8 cellular contexts compared by ENCODE assay signal in the genomic region with DNA sequence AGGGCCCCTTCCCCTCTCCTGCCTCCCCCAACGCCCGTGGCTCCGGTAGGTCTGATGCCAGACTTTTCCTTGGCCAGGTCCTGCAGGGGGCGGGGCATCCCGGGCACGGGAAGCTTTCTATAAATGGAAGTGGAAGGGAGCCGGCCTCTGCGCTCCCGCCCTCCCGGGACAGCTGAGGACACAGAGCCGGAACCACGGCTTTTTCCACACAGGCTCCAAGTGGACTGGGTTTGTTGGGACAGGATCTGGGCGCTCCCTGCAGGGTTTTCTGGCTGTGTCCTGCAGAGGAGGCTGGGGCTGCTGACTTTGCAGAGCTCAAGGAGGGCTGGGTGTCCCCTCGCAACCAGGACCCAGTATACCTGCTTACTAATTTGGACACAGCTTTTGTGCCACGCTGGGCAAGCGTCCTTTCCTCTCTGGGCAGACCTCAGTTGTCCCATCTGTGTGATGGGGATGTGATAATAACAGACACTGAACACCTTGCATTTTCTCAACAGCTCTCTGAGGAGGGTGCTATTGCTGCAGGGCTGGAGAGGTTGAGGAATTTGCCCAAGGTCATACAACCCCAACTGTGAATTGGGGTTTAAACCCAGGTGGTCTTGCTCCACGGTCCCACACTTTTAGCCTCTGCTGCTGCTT. TPM values are rescaled to one million over a fixed set of nuclear protein-coding genes. Genes with fewer than 3 reads are reported as not detected.
DNase-seq lines count a peak whose midpoint lies in the region; ATAC-seq, FAIRE-seq and TF ChIP-seq lines count a peak whose summit lies in the region.

No MANE protein-coding gene starts in this region.

- H3K27ac Mint-ChIP-seq in WTC11 (peak overlapping the region; percentile 95), immature natural killer cell (no peak overlapping the region)

- H3K4me1 ChIP-seq in HUES6 (ENCODE audit: control insufficient read depth, insufficient read depth, low read length) (peaks cover 40% of the 10 kb centered on the region), heart right ventricle (peaks cover 10 to 29% (median 19%) of the 10 kb centered on the region in 9 donors)

- H3K27me3 ChIP-seq in HUES6 (ENCODE audit: control insufficient read depth, insufficient read depth, low read length) (no peaks in the 10 kb centered on the region), heart right ventricle (peaks cover 0 to 13% (median 0%) of the 10 kb centered on the region in 7 donors)

- H3K27me3 Mint-ChIP-seq in WTC11 (ENCODE audit: low read depth): no peaks in the 10 kb centered on the region; the same call in 1 of the 2 replicates
- H3K27me3 Mint-ChIP-seq in immature natural killer cell (ENCODE audit: low read depth in 3 of 3): peaks cover 1 to 7% (median 2%) of the 10 kb centered on the region in 3 donors

- no peaks in the 10 kb centered on the region for H3K36me3 ChIP-seq in HUES6 (ENCODE audit: control insufficient read depth, insufficient read depth, low read length)
- H3K36me3 ChIP-seq in heart right ventricle: no peaks in the 10 kb centered on the region

- POLR2A ChIA-PET in WTC11 (lab: Charles Lee): interaction anchor here (1.0 to 2.3 kb wide), 4 partner anchors 9 to 33 kb away, joined by 3 to 10 read pairs (median 4); no protein-coding TSS in a partner anchor

- H3K4me3 ChIP-seq in HUES6 (ENCODE audit: low read depth, low read length): no peak overlapping the region; the same call in 1 of the 2 replicates
- H3K4me3 ChIP-seq in heart right ventricle: peak overlapping the region in 1 of 10 donors; percentile 1

- H3K27ac ChIP-seq in HUES6 (ENCODE audit: low read depth, low read length) (peak overlapping the region; percentile 53; the same call in 1 of the 2 replicates), heart right ventricle (peak overlapping the region in 7 of 10 donors; percentile 31 to 74 (median 64))

- intact Hi-C loops in heart right ventricle (cut with DNase I): loop anchor here in 1 of 10 donors (2.0 kb wide), 1 partner anchor 33 kb away; no protein-coding TSS in a partner anchor

- 12 to 16% methylated on average over 17 of the region's 17 CpGs for WGBS in heart right ventricle, 2 donors

- H3K36me3 Mint-ChIP-seq in WTC11 (no peaks in the 10 kb centered on the region), immature natural killer cell (no peaks in the 10 kb centered on the region)

- CTCF ChIA-PET in WTC11 (lab: Charles Lee): interaction anchor here (0.6 to 8.1 kb wide), 22 partner anchors 9 to 1211 kb away, joined by 3 to 74 read pairs (median 4); partner anchors contain the start of gene WIPF2

- peak; percentile 87 for DNase-seq in WTC11 (ENCODE audit: low spot score)
- peak; percentile 90 for DNase-seq in heart right ventricle
- DNase-seq in renal cortical epithelial cell (ENCODE audit: low read depth): peak; percentile 78
- DNase-seq in immature natural killer cell: no peak
- no peak for DNase-seq in activated naive CD4-positive, alpha-beta T cell treated with Interleukin-2 at 50 U/mL for 16 hours
- no peak for DNase-seq in D721Med (ENCODE audit: insufficient read length, low spot score)
- DNase-seq in NCI-H524 treated with DMSO at 0.1 percent for 48 hours (lab: John Stamatoyannopoulos, UW): no peak

- peak overlapping the region; percentile 25 for H3K9ac ChIP-seq in HUES6 (ENCODE audit: low read length)

- H3K4me1 Mint-ChIP-seq in WTC11 (peaks cover 43% of the 10 kb centered on the region), immature natural killer cell (no peaks in the 10 kb centered on the region)

- TF ChIP-seq CTCF in WTC11 (IDR thresholded peaks at IDR 0.05): no peak
- peak in 4 of 9 donors; percentile 22 to 39 (median 31) for TF ChIP-seq CTCF in heart right ventricle (IDR thresholded peaks at IDR 0.05)
- no peak for TF ChIP-seq CTCF in D721Med (IDR thresholded peaks at IDR 0.05; ENCODE audit: insufficient read depth, missing control alignments)

- ATAC-seq in WTC11 (peak; percentile 91), heart right ventricle (peak; percentile 93 to 98 (median 96))

- H3K9me3 Mint-ChIP-seq in WTC11 (peaks cover 7% of the 10 kb centered on the region), immature natural killer cell (no peaks in the 10 kb centered on the region)

- FAIRE-seq in D721Med (lab: Jason Lieb, UNC): no peak

- no peaks in the 10 kb centered on the region for H3K9me3 ChIP-seq in HUES6 (ENCODE audit: control insufficient read depth, insufficient read depth, low read depth, low read length)
- peaks cover 0 to 12% (median 0%) of the 10 kb centered on the region in 11 donors for H3K9me3 ChIP-seq in heart right ventricle

- H3K4me3 Mint-ChIP-seq in WTC11: peak overlapping the region; percentile 54
- H3K4me3 Mint-ChIP-seq in immature natural killer cell: no peak overlapping the region

TF ChIP-seq in WTC11, 78 proteins besides CTCF, POLR2A, EP300 and RAD21 (continues in another document):
- TF ChIP-seq ZNF396 (CRISPR knock-in tag; IDR thresholded peaks at IDR 0.05; ENCODE audit: borderline replicate concordance) (no peak), SOX15 (CRISPR knock-in tag; IDR thresholded peaks at IDR 0.05) (no peak), NR3C1 (CRISPR knock-in tag; conservative IDR thresholded peaks at IDR 0.05; ENCODE audit: low read depth) (no peak), ZNF121 (CRISPR knock-in tag; IDR thresholded peaks at IDR 0.05) (no peak), ZNF671 (CRISPR knock-in tag; IDR thresholded peaks at IDR 0.05) (no peak), ZNF317 (CRISPR knock-in tag; IDR thresholded peaks at IDR 0.05; ENCODE audit: borderline replicate concordance, low read depth) (no peak), GTF2I (CRISPR knock-in tag; conservative IDR thresholded peaks at IDR 0.05) (peak; percentile 44; the same call in 1 of the 2 replicates), HMGA2 (CRISPR knock-in tag; IDR thresholded peaks at IDR 0.05) (no peak), SP1 (CRISPR knock-in tag; conservative IDR thresholded peaks at IDR 0.05) (0 out of 2 replicates have a peak, but pooled peaks have one; percentile 42), ESRRA (CRISPR knock-in tag; IDR thresholded peaks at IDR 0.05; ENCODE audit: borderline replicate concordance) (no peak)
- TF ChIP-seq, protein P1, sequence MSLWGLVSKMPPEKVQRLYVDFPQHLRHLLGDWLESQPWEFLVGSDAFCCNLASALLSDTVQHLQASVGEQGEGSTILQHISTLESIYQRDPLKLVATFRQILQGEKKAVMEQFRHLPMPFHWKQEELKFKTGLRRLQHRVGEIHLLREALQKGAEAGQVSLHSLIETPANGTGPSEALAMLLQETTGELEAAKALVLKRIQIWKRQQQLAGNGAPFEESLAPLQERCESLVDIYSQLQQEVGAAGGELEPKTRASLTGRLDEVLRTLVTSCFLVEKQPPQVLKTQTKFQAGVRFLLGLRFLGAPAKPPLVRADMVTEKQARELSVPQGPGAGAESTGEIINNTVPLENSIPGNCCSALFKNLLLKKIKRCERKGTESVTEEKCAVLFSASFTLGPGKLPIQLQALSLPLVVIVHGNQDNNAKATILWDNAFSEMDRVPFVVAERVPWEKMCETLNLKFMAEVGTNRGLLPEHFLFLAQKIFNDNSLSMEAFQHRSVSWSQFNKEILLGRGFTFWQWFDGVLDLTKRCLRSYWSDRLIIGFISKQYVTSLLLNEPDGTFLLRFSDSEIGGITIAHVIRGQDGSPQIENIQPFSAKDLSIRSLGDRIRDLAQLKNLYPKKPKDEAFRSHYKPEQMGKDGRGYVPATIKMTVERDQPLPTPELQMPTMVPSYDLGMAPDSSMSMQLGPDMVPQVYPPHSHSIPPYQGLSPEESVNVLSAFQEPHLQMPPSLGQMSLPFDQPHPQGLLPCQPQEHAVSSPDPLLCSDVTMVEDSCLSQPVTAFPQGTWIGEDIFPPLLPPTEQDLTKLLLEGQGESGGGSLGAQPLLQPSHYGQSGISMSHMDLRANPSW (CRISPR knock-in tag; conservative IDR thresholded peaks at IDR 0.05; ENCODE audit: low read depth): no peak
- TF ChIP-seq, protein P2, sequence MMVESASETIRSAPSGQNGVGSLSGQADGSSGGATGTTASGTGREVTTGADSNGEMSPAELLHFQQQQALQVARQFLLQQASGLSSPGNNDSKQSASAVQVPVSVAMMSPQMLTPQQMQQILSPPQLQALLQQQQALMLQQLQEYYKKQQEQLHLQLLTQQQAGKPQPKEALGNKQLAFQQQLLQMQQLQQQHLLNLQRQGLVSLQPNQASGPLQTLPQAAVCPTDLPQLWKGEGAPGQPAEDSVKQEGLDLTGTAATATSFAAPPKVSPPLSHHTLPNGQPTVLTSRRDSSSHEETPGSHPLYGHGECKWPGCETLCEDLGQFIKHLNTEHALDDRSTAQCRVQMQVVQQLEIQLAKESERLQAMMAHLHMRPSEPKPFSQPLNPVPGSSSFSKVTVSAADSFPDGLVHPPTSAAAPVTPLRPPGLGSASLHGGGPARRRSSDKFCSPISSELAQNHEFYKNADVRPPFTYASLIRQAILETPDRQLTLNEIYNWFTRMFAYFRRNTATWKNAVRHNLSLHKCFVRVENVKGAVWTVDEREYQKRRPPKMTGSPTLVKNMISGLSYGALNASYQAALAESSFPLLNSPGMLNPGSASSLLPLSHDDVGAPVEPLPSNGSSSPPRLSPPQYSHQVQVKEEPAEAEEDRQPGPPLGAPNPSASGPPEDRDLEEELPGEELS (CRISPR knock-in tag; IDR thresholded peaks at IDR 0.05): no peak

RNA-seq across cellular contexts. Expression of gene TNS4, which starts 1.8 kb away (rescaled TPM):
- 0.55 to 0.87 TPM (median 0.80 TPM) in 3 replicates for total RNA-seq in WTC11 (2021)
- under 1 TPM in 1 of 10 donors, not detected in 9; 0.62 TPM for total RNA-seq in heart right ventricle
- polyA plus RNA-seq in heart right ventricle: under 1 TPM in 1 of 2 donors, not detected in 1; 0.01 TPM
- total RNA-seq in renal cortical epithelial cell: 0.05 and 0.69 TPM in 2 replicates
- polyA plus RNA-seq in immature natural killer cell: under 1 TPM in 1 of 3 donors, not detected in 2; 0.12 TPM

RNA-seq across cellular contexts. Expression of gene IGFBP4, which starts 56.4 kb away (rescaled TPM):
- total RNA-seq in WTC11 (2021): 155 to 172 TPM (median 162 TPM) in 3 replicates
- total RNA-seq in heart right ventricle: 100 to 1,000 TPM in 6 of 10 donors, 10 to 100 TPM in 4; 65.1 to 301 (median 123) TPM
- polyA plus RNA-seq in heart right ventricle: 100 to 1,000 TPM; 224 to 295 TPM
- 44.8 and 89.8 TPM in 2 replicates for total RNA-seq in renal cortical epithelial cell
- 10 to 100 TPM; 22.3 to 41.7 (median 36.2) TPM for polyA plus RNA-seq in immature natural killer cell

Comparison
In these comparisons a context has a peak if more than half of its experiments do, and no peak if none do; other contexts are left out.
1. DNase-seq: peak in WTC11 (single experiment), heart right ventricle (2 of 2) and renal cortical epithelial cell (single experiment); none in immature natural killer cell (0 of 3), activated naive CD4-positive, alpha-beta T cell treated with Interleukin-2 at 50 U/mL for 16 hours (single experiment), D721Med (single experiment) and NCI-H524 treated with DMSO at 0.1 percent for 48 hours (single experiment).